Comparison of ENCODE assay signal across 20 cellular contexts in genomic region chr1:55888685-55889317, GRCh38.
"Had no signal": no experiment of that assay in that cellular context is flagged by ENCODE, and none has a peak within 500 bp of the region (broad histone marks: within the 10 kb centered on the region; RNA-seq: fewer than 3 reads in every experiment).

No MANE protein-coding gene starts in this region.

- H3K9me3 ChIP-seq: ovary, right lobe of liver, vagina had no signal

- H3K4me3 ChIP-seq: left ventricle myocardium inferior, lung, mucosa of descending colon, ovary, right atrium auricular region, right lobe of liver, smooth muscle cell, tibial nerve, upper lobe of left lung, vagina had no signal

- H3K4me1 ChIP-seq: left ventricle myocardium inferior, right atrium auricular region, right lobe of liver, tibial nerve, upper lobe of left lung, vagina had no signal

- DNase-seq: islet precursor cell; left ventricle myocardium inferior; midbrain; mucosa of descending colon; naive thymus-derived CD4-positive, alpha-beta T cell; ovary; right lobe of liver; stimulated activated CD4-positive, alpha-beta T cell treated with anti-CD3 and anti-CD28 coated beads, Interleukin-1b, Interleukin-23, amount 100 ng/mL, for 48 hours; stimulated activated CD4-positive, alpha-beta T cell treated with anti-CD3 and anti-CD28 coated beads, Interleukin-2, amount 100 ng/mL, for 48 hours; stimulated activated CD4-positive, alpha-beta T cell treated with anti-CD3 and anti-CD28 coated beads, Interleukin-4, amount 100 ng/mL, for 4 hours; stimulated activated CD8-positive, alpha-beta memory T cell treated with anti-CD3 and anti-CD28 coated beads, Interleukin-4, amount 100 ng/mL, for 48 hours; stimulated activated naive CD4-positive, alpha-beta T cell treated with Interleukin-2 at 50 U/mL for 16 hours; stimulated activated naive CD8-positive, alpha-beta T cell treated with anti-CD3 and anti-CD28 coated beads, Interleukin-15, amount 100 ng/mL, for 72 hours; substantia nigra; upper lobe of left lung had no signal

- H3K4me2 ChIP-seq: smooth muscle cell had no signal

- H3K27me3 ChIP-seq: ovary, right atrium auricular region, right lobe of liver, tibial nerve, upper lobe of left lung, vagina had no signal

- H3K36me3 ChIP-seq: left ventricle myocardium inferior, ovary, right atrium auricular region, right lobe of liver, tibial nerve, upper lobe of left lung, vagina had no signal

- H3K27ac ChIP-seq: left ventricle myocardium inferior, ovary, right atrium auricular region, right lobe of liver, tibial nerve, upper lobe of left lung, vagina had no signal
